Comparison of ENCODE assay signal across 8 cellular contexts in genomic region chr1:156659994-156660751, GRCh38. TPM values are rescaled to one million over a fixed set of nuclear protein-coding genes. Genes with fewer than 3 reads are reported as not detected.
DNase-seq lines count a peak whose midpoint lies in the region; ATAC-seq, FAIRE-seq and TF ChIP-seq lines count a peak whose summit lies in the region.

No MANE protein-coding gene starts in this region.

- peak in 1 of 2 experiments; percentile 95; a peak in 2 of 4 replicates for TF ChIP-seq POLR2A in HepG2 (IDR thresholded peaks at IDR 0.05; ENCODE audit: insufficient read depth in 1 of 2, low read depth in 2 of 2, low read length in 2 of 2)

- no peak overlapping the region for H2AFZ ChIP-seq in HepG2 (ENCODE audit: low read length)

- H3K36me3 ChIP-seq in colonic mucosa (no peaks in the 10 kb centered on the region), HepG2 (replicated peaks in 1 of 2; ENCODE audit: control insufficient read depth in 1 of 2, insufficient read depth in 2 of 2, low read length in 2 of 2) (peaks cover 0 to 5% of the 10 kb centered on the region in 2 experiments; a peak in 1 of 5 replicates)

- peak; percentile 60 for ATAC-seq in GM18909 (IDR thresholded peaks at IDR 0.05; ENCODE audit: poor library complexity, unreplicated experiment)
- peak; percentile 62 for ATAC-seq in HG03460 (IDR thresholded peaks at IDR 0.05; ENCODE audit: unreplicated experiment)
- peak; percentile 65 for ATAC-seq in HepG2

- peak; percentile 99 for TF ChIP-seq CTCF in colonic mucosa (IDR thresholded peaks at IDR 0.05)
- peak; percentile 97 for TF ChIP-seq CTCF in HepG2 (CRISPR knock-in tag; IDR thresholded peaks at IDR 0.05)

- TSS peak; percentile 76 for BruUV-seq in HepG2 (replicated peaks; lab: Mats Ljungman, UMichigan)

- POLR2A ChIA-PET in HepG2 (lab: Yijun Ruan, JAX) = interaction anchor here (1.0 to 11.4 kb wide), 11 partner anchors 11 to 203 kb away, joined by 3 to 189 read pairs (median 4); partner anchors contain the start of genes HDGF, ISG20L2, METTL25B and NAXE

- in situ Hi-C loops in HepG2 (cut with HindIII; ENCODE audit: extremely low pct_ligation_motif_present, low pct_unique_long_range_greater_than_20kb) = no loop called here

- H3K9ac ChIP-seq in colonic mucosa (ENCODE audit: low read depth in 2 of 2, low read length in 2 of 2) (peak overlapping the region; percentile 65 to 82), HepG2 (ENCODE audit: insufficient read depth, low read depth, low read length) (peak overlapping the region; percentile 94)

- H3K4me3 ChIP-seq in colonic mucosa (peak overlapping the region; percentile 30), HepG2 (replicated peaks in 1 of 3; ENCODE audit: insufficient read depth in 1 of 3, low read depth in 2 of 3, low read length in 3 of 3) (peak overlapping the region; percentile 75 to 82 (median 80))

- H4K20me1 ChIP-seq in HepG2 (ENCODE audit: insufficient read depth, low read length) = peaks cover 47% of the 10 kb centered on the region

- H3K27me3 ChIP-seq in colonic mucosa (no peaks in the 10 kb centered on the region), HepG2 (ENCODE audit: control insufficient read depth in 1 of 2, insufficient read depth in 2 of 2, low read length in 2 of 2) (no peaks in the 10 kb centered on the region; a peak in 1 of 5 replicates)

- intact Hi-C loops in colonic mucosa (cut with DNase I) (loop anchor here (2.0 kb wide), 2 partner anchors 19 to 31 kb away; no protein-coding TSS in a partner anchor), HepG2 (cut with micrococcal nuclease; ENCODE audit: unreplicated experiment) (loop anchor here (1.0 to 10.0 kb wide), 2 partner anchors 18 to 65 kb away; partner anchors contain the start of genes ISG20L2 and METTL25B)

- peak overlapping the region; percentile 96 for H3K4me2 ChIP-seq in HepG2 (ENCODE audit: low read depth, low read length)

- TF ChIP-seq EP300 in HepG2 (IDR thresholded peaks at IDR 0.05; ENCODE audit: low read depth in 2 of 2, low read length in 2 of 2) = peak in 1 of 2 experiments; percentile 48; a peak in 1 of 4 replicates
- TF ChIP-seq EP300 in HepG2 (CRISPR knock-in tag; IDR thresholded peaks at IDR 0.05; ENCODE audit: borderline replicate concordance) = peak; percentile 12; the same call in 1 of the 2 replicates

- H3K27ac ChIP-seq in colonic mucosa (peak overlapping the region; percentile 82), HepG2 (ENCODE audit: extremely low read length, insufficient read depth, low read length) (peak overlapping the region; percentile 95)

- TF ChIP-seq RAD21 in HepG2 (CRISPR knock-in tag; IDR thresholded peaks at IDR 0.05) = peak; percentile 97

- 0% methylated on average over 13 of the region's 38 CpGs for WGBS in HepG2 (ENCODE audit: low lambda C conversion rate)

- H3K9me3 ChIP-seq in colonic mucosa (no peaks in the 10 kb centered on the region), HepG2 (ENCODE audit: low read length) (no peaks in the 10 kb centered on the region)

- CTCF ChIA-PET in HepG2 (lab: Yijun Ruan, JAX; ENCODE audit: low intra/inter-chr PET ratio, low total read pairs) = interaction anchor here (1.3 to 6.4 kb wide), 5 partner anchors 14 to 65 kb away, joined by 4 to 166 read pairs (median 9); partner anchors contain the start of gene NES

- H3K4me1 ChIP-seq in colonic mucosa (peaks cover 38% of the 10 kb centered on the region), HepG2 (ENCODE audit: insufficient read depth, low read length) (peaks cover 80% of the 10 kb centered on the region)

- peak; percentile 88 for FAIRE-seq in HepG2 (lab: Jason Lieb, UNC)

- H3K79me2 ChIP-seq in HepG2 (ENCODE audit: insufficient read depth, low read length) = peaks cover 20% of the 10 kb centered on the region

- DNase-seq in AG08395 (ENCODE audit: low spot score) = peak; percentile 100
- peak; percentile 31 for DNase-seq in NCI-H524 treated with DMSO at 0.1 percent for 48 hours (lab: John Stamatoyannopoulos, UW)
- DNase-seq in activated CD4-positive, alpha-beta T cell treated with anti-CD3 and anti-CD28 coated beads for 48 hours = peak; percentile 97
- DNase-seq in colonic mucosa = peak; percentile 96
- peak; percentile 95 for DNase-seq in HepG2 (ENCODE audit: low spot score)
- peak; percentile 84 for DNase-seq in stimulated activated CD4-positive, alpha-beta T cell treated with anti-CD3 and anti-CD28 coated beads, Interleukin-2, amount 100 ng/mL, for 4 hours (ENCODE audit: low read depth)

RNA-seq across cellular contexts. Expression of gene NES, which starts 17.0 kb away (rescaled TPM):
- total RNA-seq in colonic mucosa (1 to 10 TPM; 5.3 to 8.1 TPM), HepG2 (2016; rRNA removed; fragmentation: Illumina TruSeq; extraction: Trizol) (12.7 and 16.6 TPM in 2 replicates)
- total RNA-seq in HepG2 (2016; cell fraction: cytosol; rRNA removed; fragmentation: Illumina TruSeq; extraction: Trizol; ENCODE audit: low read depth) = 0.30 and 0.53 TPM in 2 replicates
- 9.1 and 18.2 TPM in 2 replicates for total RNA-seq in HepG2 (2016; cell fraction: insoluble cytoplasmic fraction; rRNA removed; fragmentation: Illumina TruSeq; extraction: Trizol)
- total RNA-seq in HepG2 (2016; cell fraction: membrane; rRNA removed; fragmentation: Illumina TruSeq; extraction: Trizol) = 1.4 and 1.5 TPM in 2 replicates
- total RNA-seq in HepG2 (2016; cell fraction: nucleus; rRNA removed; fragmentation: Illumina TruSeq; extraction: Trizol) = 11.7 and 13.1 TPM in 2 replicates
- 1.7 and 2.5 TPM in 2 replicates for polyA plus RNA-seq in HepG2 (2011; rRNA removed)
- polyA plus RNA-seq in HepG2 (2011; cell fraction: cytosol; rRNA removed) = 1.1 and 1.2 TPM in 2 replicates
- 9.3 and 9.7 TPM in 2 replicates for polyA plus RNA-seq in HepG2 (2011; cell fraction: nucleus; rRNA removed)
- 3.5 and 3.6 TPM in 2 replicates for polyA plus RNA-seq in HepG2 (2012)
- 0.32 and 0.38 TPM in 2 replicates for polyA plus RNA-seq in HepG2 (2016; cell fraction: cytosol; fragmentation: Illumina TruSeq; extraction: Trizol; ENCODE audit: low read depth)
- polyA plus RNA-seq in HepG2 (2016; cell fraction: insoluble cytoplasmic fraction; fragmentation: Illumina TruSeq; extraction: Trizol; ENCODE audit: low read depth) = 8.6 and 10.8 TPM in 2 replicates
- 0.46 and 0.93 TPM in 2 replicates for polyA plus RNA-seq in HepG2 (2016; cell fraction: membrane; fragmentation: Illumina TruSeq; extraction: Trizol; ENCODE audit: low read depth)
- 27.3 and 27.7 TPM in 2 replicates for polyA plus RNA-seq in HepG2 (2016; cell fraction: nucleus; fragmentation: Illumina TruSeq; extraction: Trizol; ENCODE audit: insufficient read depth, low read depth)
- 0.91 and 2.7 TPM in 2 replicates for polyA minus RNA-seq in HepG2 (2011; rRNA and poly(A)+ RNA removed; ENCODE audit: low replicate concordance)
- 2.4 and 2.5 TPM in 2 replicates for polyA minus RNA-seq in HepG2 (2011; cell fraction: cytosol; rRNA and poly(A)+ RNA removed)
- polyA minus RNA-seq in HepG2 (2011; cell fraction: nucleus; rRNA and poly(A)+ RNA removed) = 1.5 and 1.7 TPM in 2 replicates

RNA-seq across cellular contexts. Expression of gene BCAN, which starts 18.3 kb away (rescaled TPM):
- total RNA-seq in colonic mucosa (under 1 TPM in 1 of 2 donors, not detected in 1; 0.37 TPM), HepG2 (2016; rRNA removed; fragmentation: Illumina TruSeq; extraction: Trizol) (not detected in 2 replicates)
- not detected in 2 replicates for total RNA-seq in HepG2 (2016; cell fraction: cytosol; rRNA removed; fragmentation: Illumina TruSeq; extraction: Trizol; ENCODE audit: low read depth)
- not detected in 2 replicates for total RNA-seq in HepG2 (2016; cell fraction: insoluble cytoplasmic fraction; rRNA removed; fragmentation: Illumina TruSeq; extraction: Trizol)
- not detected in 2 replicates for total RNA-seq in HepG2 (2016; cell fraction: membrane; rRNA removed; fragmentation: Illumina TruSeq; extraction: Trizol)
- not detected in 2 replicates for total RNA-seq in HepG2 (2016; cell fraction: nucleus; rRNA removed; fragmentation: Illumina TruSeq; extraction: Trizol)
- polyA plus RNA-seq in HepG2 (2011; rRNA removed) = not detected in 2 replicates
- not detected in 2 replicates for polyA plus RNA-seq in HepG2 (2011; cell fraction: cytosol; rRNA removed)
- 0.24 TPM in 1 of 2 replicates, not detected in the other for polyA plus RNA-seq in HepG2 (2011; cell fraction: nucleus; rRNA removed)
- polyA plus RNA-seq in HepG2 (2012) = 0.21 TPM in 2 replicates
- polyA plus RNA-seq in HepG2 (2016; cell fraction: cytosol; fragmentation: Illumina TruSeq; extraction: Trizol; ENCODE audit: low read depth) = not detected in 2 replicates
- polyA plus RNA-seq in HepG2 (2016; cell fraction: insoluble cytoplasmic fraction; fragmentation: Illumina TruSeq; extraction: Trizol; ENCODE audit: low read depth) = not detected in 2 replicates
- not detected in 2 replicates for polyA plus RNA-seq in HepG2 (2016; cell fraction: membrane; fragmentation: Illumina TruSeq; extraction: Trizol; ENCODE audit: low read depth)
- polyA plus RNA-seq in HepG2 (2016; cell fraction: nucleus; fragmentation: Illumina TruSeq; extraction: Trizol; ENCODE audit: insufficient read depth, low read depth) = not detected in 2 replicates
- not detected in 2 replicates for polyA minus RNA-seq in HepG2 (2011; rRNA and poly(A)+ RNA removed; ENCODE audit: low replicate concordance)
- polyA minus RNA-seq in HepG2 (2011; cell fraction: cytosol; rRNA and poly(A)+ RNA removed) = not detected in 2 replicates
- polyA minus RNA-seq in HepG2 (2011; cell fraction: nucleus; rRNA and poly(A)+ RNA removed) = not detected in 2 replicates

RNA-seq across cellular contexts. Expression of gene HAPLN2, which starts 41.0 kb away (rescaled TPM):
- total RNA-seq in colonic mucosa (under 1 TPM in 1 of 2 donors, not detected in 1; 0.96 TPM), HepG2 (2016; rRNA removed; fragmentation: Illumina TruSeq; extraction: Trizol) (not detected in 2 replicates)
- not detected in 2 replicates for total RNA-seq in HepG2 (2016; cell fraction: cytosol; rRNA removed; fragmentation: Illumina TruSeq; extraction: Trizol; ENCODE audit: low read depth)
- not detected in 2 replicates for total RNA-seq in HepG2 (2016; cell fraction: insoluble cytoplasmic fraction; rRNA removed; fragmentation: Illumina TruSeq; extraction: Trizol)
- total RNA-seq in HepG2 (2016; cell fraction: membrane; rRNA removed; fragmentation: Illumina TruSeq; extraction: Trizol) = not detected in 2 replicates
- not detected in 2 replicates for total RNA-seq in HepG2 (2016; cell fraction: nucleus; rRNA removed; fragmentation: Illumina TruSeq; extraction: Trizol)
- 0.09 TPM in 1 of 2 replicates, not detected in the other for polyA plus RNA-seq in HepG2 (2011; rRNA removed)
- polyA plus RNA-seq in HepG2 (2011; cell fraction: cytosol; rRNA removed) = not detected in 2 replicates
- 0.40 and 0.62 TPM in 2 replicates for polyA plus RNA-seq in HepG2 (2011; cell fraction: nucleus; rRNA removed)
- 0.19 TPM in 1 of 2 replicates, not detected in the other for polyA plus RNA-seq in HepG2 (2012)
- polyA plus RNA-seq in HepG2 (2016; cell fraction: cytosol; fragmentation: Illumina TruSeq; extraction: Trizol; ENCODE audit: low read depth) = not detected in 2 replicates
- polyA plus RNA-seq in HepG2 (2016; cell fraction: insoluble cytoplasmic fraction; fragmentation: Illumina TruSeq; extraction: Trizol; ENCODE audit: low read depth) = not detected in 2 replicates
- not detected in 2 replicates for polyA plus RNA-seq in HepG2 (2016; cell fraction: membrane; fragmentation: Illumina TruSeq; extraction: Trizol; ENCODE audit: low read depth)
- polyA plus RNA-seq in HepG2 (2016; cell fraction: nucleus; fragmentation: Illumina TruSeq; extraction: Trizol; ENCODE audit: insufficient read depth, low read depth) = not detected in 2 replicates
- polyA minus RNA-seq in HepG2 (2011; rRNA and poly(A)+ RNA removed; ENCODE audit: low replicate concordance) = not detected in 2 replicates
- not detected in 2 replicates for polyA minus RNA-seq in HepG2 (2011; cell fraction: cytosol; rRNA and poly(A)+ RNA removed)
- not detected in 2 replicates for polyA minus RNA-seq in HepG2 (2011; cell fraction: nucleus; rRNA and poly(A)+ RNA removed)

RNA-seq across cellular contexts. Expression of gene CRABP2, which starts 45.2 kb away (rescaled TPM):
- 1 to 10 TPM; 1.2 to 1.4 TPM for total RNA-seq in colonic mucosa
- total RNA-seq in HepG2 (2016; rRNA removed; fragmentation: Illumina TruSeq; extraction: Trizol) = 0.21 and 0.60 TPM in 2 replicates
- total RNA-seq in HepG2 (2016; cell fraction: cytosol; rRNA removed; fragmentation: Illumina TruSeq; extraction: Trizol; ENCODE audit: low read depth) = not detected in 2 replicates
- 0.28 TPM in 1 of 2 replicates, not detected in the other for total RNA-seq in HepG2 (2016; cell fraction: insoluble cytoplasmic fraction; rRNA removed; fragmentation: Illumina TruSeq; extraction: Trizol)
- total RNA-seq in HepG2 (2016; cell fraction: membrane; rRNA removed; fragmentation: Illumina TruSeq; extraction: Trizol) = not detected in 2 replicates
- not detected in 2 replicates for total RNA-seq in HepG2 (2016; cell fraction: nucleus; rRNA removed; fragmentation: Illumina TruSeq; extraction: Trizol)
- polyA plus RNA-seq in HepG2 (2011; rRNA removed) = 0.37 and 0.40 TPM in 2 replicates
- 0.14 and 0.16 TPM in 2 replicates for polyA plus RNA-seq in HepG2 (2011; cell fraction: cytosol; rRNA removed)
- 0.50 and 0.85 TPM in 2 replicates for polyA plus RNA-seq in HepG2 (2011; cell fraction: nucleus; rRNA removed)
- polyA plus RNA-seq in HepG2 (2012) = 1.3 TPM in 1 of 2 replicates, not detected in the other
- 0.24 TPM in 1 of 2 replicates, not detected in the other for polyA plus RNA-seq in HepG2 (2016; cell fraction: cytosol; fragmentation: Illumina TruSeq; extraction: Trizol; ENCODE audit: low read depth)
- 0.57 and 0.99 TPM in 2 replicates for polyA plus RNA-seq in HepG2 (2016; cell fraction: insoluble cytoplasmic fraction; fragmentation: Illumina TruSeq; extraction: Trizol; ENCODE audit: low read depth)
- not detected in 2 replicates for polyA plus RNA-seq in HepG2 (2016; cell fraction: membrane; fragmentation: Illumina TruSeq; extraction: Trizol; ENCODE audit: low read depth)
- polyA plus RNA-seq in HepG2 (2016; cell fraction: nucleus; fragmentation: Illumina TruSeq; extraction: Trizol; ENCODE audit: insufficient read depth, low read depth) = 0.51 and 1.8 TPM in 2 replicates
- 1.2 TPM in 1 of 2 replicates, not detected in the other for polyA minus RNA-seq in HepG2 (2011; rRNA and poly(A)+ RNA removed; ENCODE audit: low replicate concordance)
- not detected in 2 replicates for polyA minus RNA-seq in HepG2 (2011; cell fraction: cytosol; rRNA and poly(A)+ RNA removed)
- not detected in 2 replicates for polyA minus RNA-seq in HepG2 (2011; cell fraction: nucleus; rRNA and poly(A)+ RNA removed)

RNA-seq across cellular contexts. Expression of gene GPATCH4, which starts 58.9 kb away (rescaled TPM):
- 10 to 100 TPM; 12.3 to 31.3 TPM for total RNA-seq in colonic mucosa
- total RNA-seq in HepG2 (2016; rRNA removed; fragmentation: Illumina TruSeq; extraction: Trizol) = 37.9 and 43.4 TPM in 2 replicates
- 7.3 and 7.7 TPM in 2 replicates for total RNA-seq in HepG2 (2016; cell fraction: cytosol; rRNA removed; fragmentation: Illumina TruSeq; extraction: Trizol; ENCODE audit: low read depth)
- 37.1 and 46.1 TPM in 2 replicates for total RNA-seq in HepG2 (2016; cell fraction: insoluble cytoplasmic fraction; rRNA removed; fragmentation: Illumina TruSeq; extraction: Trizol)
- 22.7 and 24.7 TPM in 2 replicates for total RNA-seq in HepG2 (2016; cell fraction: membrane; rRNA removed; fragmentation: Illumina TruSeq; extraction: Trizol)
- total RNA-seq in HepG2 (2016; cell fraction: nucleus; rRNA removed; fragmentation: Illumina TruSeq; extraction: Trizol) = 36.6 and 38.1 TPM in 2 replicates
- polyA plus RNA-seq in HepG2 (2011; rRNA removed) = 19.2 and 20.0 TPM in 2 replicates
- 13.1 and 21.0 TPM in 2 replicates for polyA plus RNA-seq in HepG2 (2011; cell fraction: cytosol; rRNA removed)
- polyA plus RNA-seq in HepG2 (2011; cell fraction: nucleus; rRNA removed) = 13.5 and 17.3 TPM in 2 replicates
- 26.6 and 33.5 TPM in 2 replicates for polyA plus RNA-seq in HepG2 (2012)
- 11.1 and 11.2 TPM in 2 replicates for polyA plus RNA-seq in HepG2 (2016; cell fraction: cytosol; fragmentation: Illumina TruSeq; extraction: Trizol; ENCODE audit: low read depth)
- 79.1 and 79.7 TPM in 2 replicates for polyA plus RNA-seq in HepG2 (2016; cell fraction: insoluble cytoplasmic fraction; fragmentation: Illumina TruSeq; extraction: Trizol; ENCODE audit: low read depth)
- polyA plus RNA-seq in HepG2 (2016; cell fraction: membrane; fragmentation: Illumina TruSeq; extraction: Trizol; ENCODE audit: low read depth) = 22.9 and 25.6 TPM in 2 replicates
- polyA plus RNA-seq in HepG2 (2016; cell fraction: nucleus; fragmentation: Illumina TruSeq; extraction: Trizol; ENCODE audit: insufficient read depth, low read depth) = 59.3 and 65.1 TPM in 2 replicates
- 24.3 and 141 TPM in 2 replicates for polyA minus RNA-seq in HepG2 (2011; rRNA and poly(A)+ RNA removed; ENCODE audit: low replicate concordance)
- polyA minus RNA-seq in HepG2 (2011; cell fraction: cytosol; rRNA and poly(A)+ RNA removed) = 9.7 and 9.9 TPM in 2 replicates
- polyA minus RNA-seq in HepG2 (2011; cell fraction: nucleus; rRNA and poly(A)+ RNA removed) = 46.1 and 51.0 TPM in 2 replicates

Comparison
In these comparisons a context has a peak if more than half of its experiments do, and no peak if none do; other contexts are left out.
1. Peak in every context shown above with its lines: DNase-seq, ATAC-seq, H3K4me3 ChIP-seq and H3K27ac ChIP-seq.
2. DNase-seq: peak in every context shown above with its lines; median percentile 100 in AG08395; 97 in activated CD4-positive, alpha-beta T cell treated with anti-CD3 and anti-CD28 coated beads for 48 hours; 96 in colonic mucosa; 95 in HepG2; 84 in stimulated activated CD4-positive, alpha-beta T cell treated with anti-CD3 and anti-CD28 coated beads, Interleukin-2, amount 100 ng/mL, for 4 hours; 31 in NCI-H524 treated with DMSO at 0.1 percent for 48 hours.